ENCODE assay signal across 20 cellular contexts in genomic region chr12:93991882-93992415, GRCh38.
DNase-seq lines count a peak whose midpoint lies in the region; ATAC-seq lines count a peak whose summit lies in the region.
"Had no signal": no experiment of that assay in that cellular context is flagged by ENCODE, and none has a peak within 500 bp of the region (broad histone marks: within the 10 kb centered on the region; RNA-seq: fewer than 3 reads in every experiment).

No MANE protein-coding gene starts in this region.

- ATAC-seq in sciatic nerve = peak; percentile 20
- no peak for ATAC-seq in stimulated activated memory B cell treated with anti-CD40 and anti-IgM and Interleukin-4, amounts not matched to agents 10 μg/mL and 1 μg/mL and 100 μg/mL, for 72 hours
- ATAC-seq: CD8-positive, alpha-beta T cell had no signal

- peaks cover 0 to 9% (median 3%) of the 10 kb centered on the region in 11 experiments; a peak in 2 of 22 replicates for H3K9me3 ChIP-seq in BLaER1 treated with 17β-estradiol and CSF1 and Interleukin-3, amounts not matched to agents 10 nM and 100 nM (replicated peaks in 1 of 11)
- peaks cover 2% of the 10 kb centered on the region for H3K9me3 ChIP-seq in adipocyte (ENCODE audit: control insufficient read depth, low read length)
- H3K9me3 ChIP-seq: SJCRH30 had no signal

- H3K36me3 Mint-ChIP-seq in stimulated activated memory B cell treated with anti-CD40 and anti-IgM and Interleukin-4, amounts not matched to agents 10 μg/mL and 1 μg/mL and 100 μg/mL, for 72 hours = no peaks in the 10 kb centered on the region
- H3K36me3 Mint-ChIP-seq: CD8-positive, alpha-beta T cell had no signal

- no peaks in the 10 kb centered on the region for H3K9me3 Mint-ChIP-seq in stimulated activated memory B cell treated with anti-CD40 and anti-IgM and Interleukin-4, amounts not matched to agents 10 μg/mL and 1 μg/mL and 100 μg/mL, for 72 hours
- H3K9me3 Mint-ChIP-seq: CD8-positive, alpha-beta T cell had no signal

- H3K27ac Mint-ChIP-seq in stimulated activated memory B cell treated with anti-CD40 and anti-IgM and Interleukin-4, amounts not matched to agents 10 μg/mL and 1 μg/mL and 100 μg/mL, for 72 hours = no peak overlapping the region
- H3K27ac Mint-ChIP-seq: CD8-positive, alpha-beta T cell had no signal

- H3K4me1 Mint-ChIP-seq in stimulated activated memory B cell treated with anti-CD40 and anti-IgM and Interleukin-4, amounts not matched to agents 10 μg/mL and 1 μg/mL and 100 μg/mL, for 72 hours = no peaks in the 10 kb centered on the region

- intact Hi-C loops in sciatic nerve (cut with DNase I) = no loop called here

- H4K20me1 ChIP-seq in BLaER1 treated with 17β-estradiol and CSF1 and Interleukin-3, amounts not matched to agents 10 nM and 100 nM = no peaks in the 10 kb centered on the region

- no peaks in the 10 kb centered on the region for H3K36me3 ChIP-seq in BLaER1 treated with 17β-estradiol and CSF1 and Interleukin-3, amounts not matched to agents 10 nM and 100 nM
- H3K36me3 ChIP-seq in adipocyte (ENCODE audit: control insufficient read depth, insufficient read depth, low read length, severe bottlenecking) = no peaks in the 10 kb centered on the region
- H3K36me3 ChIP-seq: SJCRH30 had no signal

- DNase-seq in adipocyte (ENCODE audit: low read depth) (no peak), inferior parietal cortex (ENCODE audit: extremely low spot score) (peak; percentile 63), sciatic nerve (ENCODE audit: low spot score) (no peak), NCI-H524 treated with DMSO at 0.1 percent for 48 hours (lab: John Stamatoyannopoulos, UW) (no peak), HK-2 (ENCODE audit: unreplicated experiment) (no peak)
- DNase-seq: Calu3; CD8-positive, alpha-beta T cell; DMS153; GOT3; HCEC 1CT; KG1; NCI-H1092; NCI-H1436; NCI-H187 treated with DMSO at 0.1 percent for 48 hours; NCI-H226; NCI-H774; NK-92 treated with Interleukin-12 subunit alpha and Interleukin-12 subunit beta, amount 100 ng/mL, for 24 hours; SJCRH30 had no signal

- peak overlapping the region in 6 of 11 experiments; percentile 10 to 38 (median 22); a peak in 8 of 22 replicates for H3K4me2 ChIP-seq in BLaER1 treated with 17β-estradiol and CSF1 and Interleukin-3, amounts not matched to agents 10 nM and 100 nM

- H3K27me3 ChIP-seq in BLaER1 treated with 17β-estradiol and CSF1 and Interleukin-3, amounts not matched to agents 10 nM and 100 nM = no peaks in the 10 kb centered on the region
- H3K27me3 ChIP-seq in adipocyte (replicated peaks; ENCODE audit: control insufficient read depth, insufficient read depth, low read length) = no peaks in the 10 kb centered on the region
- H3K27me3 ChIP-seq: SJCRH30 had no signal

- H3K27me3 Mint-ChIP-seq in stimulated activated memory B cell treated with anti-CD40 and anti-IgM and Interleukin-4, amounts not matched to agents 10 μg/mL and 1 μg/mL and 100 μg/mL, for 72 hours = peaks cover 9% of the 10 kb centered on the region

- H3K4me3 Mint-ChIP-seq in stimulated activated memory B cell treated with anti-CD40 and anti-IgM and Interleukin-4, amounts not matched to agents 10 μg/mL and 1 μg/mL and 100 μg/mL, for 72 hours = no peak overlapping the region
- H3K4me3 Mint-ChIP-seq: CD8-positive, alpha-beta T cell had no signal

- H3K9ac ChIP-seq in BLaER1 treated with 17β-estradiol and CSF1 and Interleukin-3, amounts not matched to agents 10 nM and 100 nM = no peak overlapping the region
- no peak overlapping the region for H3K9ac ChIP-seq in adipocyte (ENCODE audit: low read length)

- H3K4me3 ChIP-seq in BLaER1 treated with 17β-estradiol and CSF1 and Interleukin-3, amounts not matched to agents 10 nM and 100 nM = no peak overlapping the region
- H3K4me3 ChIP-seq in adipocyte (ENCODE audit: low read length) = peak overlapping the region; percentile 31
- H3K4me3 ChIP-seq: SJCRH30 had no signal

- H3K4me1 ChIP-seq in BLaER1 treated with 17β-estradiol and CSF1 and Interleukin-3, amounts not matched to agents 10 nM and 100 nM = peaks cover 0 to 11% (median 5%) of the 10 kb centered on the region in 10 experiments; a peak in 5 of 20 replicates
- peaks cover 32% of the 10 kb centered on the region for H3K4me1 ChIP-seq in adipocyte (ENCODE audit: control insufficient read depth, insufficient read depth, low read length)
- H3K4me1 ChIP-seq: SJCRH30 had no signal

- H3K27ac ChIP-seq in BLaER1 treated with 17β-estradiol and CSF1 and Interleukin-3, amounts not matched to agents 10 nM and 100 nM = no peak overlapping the region
- H3K27ac ChIP-seq: SJCRH30 had no signal
